ENCODE assay signal across 8 cellular contexts in genomic region chr7:26200444-26201260, GRCh38. TPM values are rescaled to one million over a fixed set of nuclear protein-coding genes. Genes with fewer than 3 reads are reported as not detected.
DNase-seq lines count a peak whose midpoint lies in the region; ATAC-seq and TF ChIP-seq lines count a peak whose summit lies in the region.

HNRNPA2B1 (minus strand) TSS chr7:26200746; CDS start chr7:26200577, 169 bp downstream.

- peaks cover 50% of the 10 kb centered on the region for H3K36me3 Mint-ChIP-seq in progenitor cell of endocrine pancreas (ENCODE audit: insufficient read depth)

- ATAC-seq in GM18498 (IDR thresholded peaks at IDR 0.05; ENCODE audit: unreplicated experiment), result peak; percentile 65
- peak; percentile 60 for ATAC-seq in HG02938 (IDR thresholded peaks at IDR 0.05; ENCODE audit: unreplicated experiment)

- no peaks in the 10 kb centered on the region for H3K9me3 Mint-ChIP-seq in progenitor cell of endocrine pancreas (ENCODE audit: low read depth)

- intact Hi-C loops in left ventricle myocardium inferior (cut with micrococcal nuclease), result no loop called here

- peak within 1 kb of the TSS; percentile 100 for H3K27ac Mint-ChIP-seq in progenitor cell of endocrine pancreas

- H3K27me3 ChIP-seq in left ventricle myocardium inferior (ENCODE audit: low read depth), result no peaks in the 10 kb centered on the region

- H3K27ac ChIP-seq in angular gyrus (ENCODE audit: low read depth, low read length), result peak within 1 kb of the TSS; percentile 100
- H3K27ac ChIP-seq in left ventricle myocardium inferior (replicated peaks), result peak within 1 kb of the TSS; percentile 98

- TF ChIP-seq CTCF in left ventricle myocardium inferior (IDR thresholded peaks at IDR 0.05; ENCODE audit: borderline replicate concordance), result peak; percentile 19
- TF ChIP-seq CTCF in progenitor cell of endocrine pancreas (IDR thresholded peaks at IDR 0.05; ENCODE audit: unreplicated experiment), result no peak

- peak; percentile 97 to 98 for DNase-seq in NCI-H187 (lab: John Stamatoyannopoulos, UW)
- peak; percentile 93 to 99 (median 95) for DNase-seq in T-helper 2 cell
- peak; percentile 93 for DNase-seq in left ventricle myocardium inferior
- peak; percentile 96 for DNase-seq in progenitor cell of endocrine pancreas (ENCODE audit: low spot score, unreplicated experiment)
- peak; percentile 98 for DNase-seq in ureter (ENCODE audit: low spot score)

- no peaks in the 10 kb centered on the region for H3K9me3 ChIP-seq in left ventricle myocardium inferior (replicated peaks)

- peak within 1 kb of the TSS; percentile 100 for H3K4me3 Mint-ChIP-seq in progenitor cell of endocrine pancreas (ENCODE audit: low read depth)

- H3K4me1 ChIP-seq in left ventricle myocardium inferior, result peaks cover 87% of the 10 kb centered on the region

- peaks cover 48% of the 10 kb centered on the region for H3K4me1 Mint-ChIP-seq in progenitor cell of endocrine pancreas (ENCODE audit: low read depth)

- peak within 1 kb of the TSS; percentile 90 for H3K4me3 ChIP-seq in left ventricle myocardium inferior

- no peaks in the 10 kb centered on the region for H3K27me3 Mint-ChIP-seq in progenitor cell of endocrine pancreas

- peaks cover 30% of the 10 kb centered on the region for H3K36me3 ChIP-seq in left ventricle myocardium inferior

RNA-seq across cellular contexts. Expression of gene HNRNPA2B1, which starts in this region (rescaled TPM):
- total RNA-seq in left ventricle myocardium inferior (398 TPM), progenitor cell of endocrine pancreas (950 and 984 TPM in 2 replicates), ureter (409 TPM)

Comparison
In these comparisons a context has a peak if more than half of its experiments do, and no peak if none do; other contexts are left out.
1. Peak in every context shown above with its lines: DNase-seq, ATAC-seq, H3K4me3 ChIP-seq and H3K27ac ChIP-seq.